ENCODE assay signal across 28 cellular contexts in genomic region chr21:34080693-34081092, GRCh38. TPM values are rescaled to one million over a fixed set of nuclear protein-coding genes. Genes with fewer than 3 reads are reported as not detected.
DNase-seq lines count a peak whose midpoint lies in the region; ATAC-seq and TF ChIP-seq lines count a peak whose summit lies in the region.
"Had no signal": no experiment of that assay in that cellular context is flagged by ENCODE, and none has a peak within 500 bp of the region (broad histone marks: within the 10 kb centered on the region; RNA-seq: fewer than 3 reads in every experiment).

No MANE protein-coding gene starts in this region.

- H3K27me3 Mint-ChIP-seq in activated CD4-positive, alpha-beta T cell treated with anti-CD3 and anti-CD28 coated beads, Interleukin-2, amount 10 ng/mL, durations not matched to agents 24 days and 14 days, result no peaks in the 10 kb centered on the region
- H3K27me3 Mint-ChIP-seq in activated T-helper 17 cell treated with anti-CD3 and anti-CD28 coated beads, Interleukin-2, amount 50 U/mL, for 72 hours, result no peaks in the 10 kb centered on the region
- no peaks in the 10 kb centered on the region for H3K27me3 Mint-ChIP-seq in natural killer cell (ENCODE audit: low read depth in 2 of 2)
- H3K27me3 Mint-ChIP-seq: brain, T-cell had no signal

- no peak overlapping the region for H3K27ac Mint-ChIP-seq in activated CD4-positive, alpha-beta T cell treated with anti-CD3 and anti-CD28 coated beads, Interleukin-2, amount 10 ng/mL, durations not matched to agents 24 days and 14 days
- H3K27ac Mint-ChIP-seq in activated T-helper 17 cell treated with anti-CD3 and anti-CD28 coated beads, Interleukin-2, amount 50 U/mL, for 72 hours, result peak overlapping the region; percentile 74
- H3K27ac Mint-ChIP-seq in natural killer cell, result no peak overlapping the region
- H3K27ac Mint-ChIP-seq: T-cell had no signal

- intact Hi-C loops in activated CD4-positive, alpha-beta T cell treated with anti-CD3 and anti-CD28 coated beads, Interleukin-2, amount 10 ng/mL, durations not matched to agents 24 days and 14 days (cut with micrococcal nuclease), result no loop called here
- intact Hi-C loops in natural killer cell (cut with micrococcal nuclease), result no loop called here

- no peak for ATAC-seq in activated T-helper 17 cell treated with anti-CD3 and anti-CD28 coated beads, Interleukin-2, amount 50 U/mL, for 72 hours (replicated peaks)
- ATAC-seq in natural killer cell, result no peak
- ATAC-seq in activated CD4-positive, CD25-positive, alpha-beta regulatory T cell treated with anti-CD3 and anti-CD28 coated beads, Interleukin-2, amount 50 U/mL, for 24 hours, result no peak
- ATAC-seq: A549, K562, T-cell had no signal

- peak overlapping the region; percentile 68 for H3K4me3 Mint-ChIP-seq in activated CD4-positive, alpha-beta T cell treated with anti-CD3 and anti-CD28 coated beads, Interleukin-2, amount 10 ng/mL, durations not matched to agents 24 days and 14 days
- peak overlapping the region; percentile 98 for H3K4me3 Mint-ChIP-seq in activated T-helper 17 cell treated with anti-CD3 and anti-CD28 coated beads, Interleukin-2, amount 50 U/mL, for 72 hours
- H3K4me3 Mint-ChIP-seq in natural killer cell, result peak overlapping the region; percentile 62

- no peak for DNase-seq in activated CD4-positive, alpha-beta T cell treated with anti-CD3 and anti-CD28 coated beads, Interleukin-2, amount 10 ng/mL, durations not matched to agents 24 days and 14 days
- DNase-seq in activated CD4-positive, alpha-beta T cell treated with anti-CD3 and anti-CD28 coated beads for 48 hours, result no peak
- peak; percentile 17 for DNase-seq in EL
- no peak for DNase-seq in natural killer cell
- no peak for DNase-seq in stimulated activated CD4-positive, alpha-beta T cell treated with anti-CD3 and anti-CD28 coated beads, Interleukin-4, amount 100 ng/mL, for 1 hour
- DNase-seq in CD1c-positive myeloid dendritic cell (ENCODE audit: extremely low spot score), result no peak
- DNase-seq: activated CD4-positive, alpha-beta T cell treated with anti-CD3 and anti-CD28 coated beads, Interleukin-2, amount 50 U/mL, for 1 hour; activated effector memory CD4-positive, alpha-beta T cell treated with Interleukin-2 at 50 U/mL for 16 hours; AML-193; DMS153; GDM1; H7; left ventricle myocardium inferior; MM.1S; NCI-H1417 treated with DMSO at 0.1 percent for 48 hours; NCI-H2081; NCI-H2227 treated with DMSO at 0.1 percent for 48 hours; NCI-H69; occipital lobe; Peyer's patch; SIG-M5; stimulated activated naive CD4-positive, alpha-beta T cell treated with Interleukin-2 at 50 U/mL for 16 hours; T-cell had no signal

- H3K36me3 Mint-ChIP-seq in activated CD4-positive, alpha-beta T cell treated with anti-CD3 and anti-CD28 coated beads, Interleukin-2, amount 10 ng/mL, durations not matched to agents 24 days and 14 days (ENCODE audit: low read depth), result peaks cover 86% of the 10 kb centered on the region
- H3K36me3 Mint-ChIP-seq in activated T-helper 17 cell treated with anti-CD3 and anti-CD28 coated beads, Interleukin-2, amount 50 U/mL, for 72 hours (ENCODE audit: low read depth), result no peaks in the 10 kb centered on the region
- H3K36me3 Mint-ChIP-seq in natural killer cell, result no peaks in the 10 kb centered on the region

- TF ChIP-seq CTCF in natural killer cell (IDR thresholded peaks at IDR 0.05), result no peak

- H3K4me1 Mint-ChIP-seq in activated CD4-positive, alpha-beta T cell treated with anti-CD3 and anti-CD28 coated beads, Interleukin-2, amount 10 ng/mL, durations not matched to agents 24 days and 14 days, result peaks cover 84% of the 10 kb centered on the region
- peaks cover 83% of the 10 kb centered on the region for H3K4me1 Mint-ChIP-seq in activated T-helper 17 cell treated with anti-CD3 and anti-CD28 coated beads, Interleukin-2, amount 50 U/mL, for 72 hours
- peaks cover 85 to 86% of the 10 kb centered on the region in 2 donors for H3K4me1 Mint-ChIP-seq in natural killer cell

- H3K9me3 Mint-ChIP-seq in activated CD4-positive, alpha-beta T cell treated with anti-CD3 and anti-CD28 coated beads, Interleukin-2, amount 10 ng/mL, durations not matched to agents 24 days and 14 days, result no peaks in the 10 kb centered on the region
- H3K9me3 Mint-ChIP-seq in activated T-helper 17 cell treated with anti-CD3 and anti-CD28 coated beads, Interleukin-2, amount 50 U/mL, for 72 hours, result no peaks in the 10 kb centered on the region
- H3K9me3 Mint-ChIP-seq in natural killer cell, result no peaks in the 10 kb centered on the region
- H3K9me3 Mint-ChIP-seq: brain, T-cell had no signal

RNA-seq across cellular contexts. Expression of gene MRPS6, which starts 7.3 kb away (rescaled TPM):
- 151 and 154 TPM in 2 replicates for total RNA-seq in activated CD4-positive, alpha-beta T cell treated with anti-CD3 and anti-CD28 coated beads, Interleukin-2, amount 10 ng/mL, durations not matched to agents 24 days and 14 days
- total RNA-seq in activated T-helper 17 cell treated with anti-CD3 and anti-CD28 coated beads, Interleukin-2, amount 50 U/mL, for 72 hours, result 100 to 1,000 TPM; 131 to 141 TPM
- total RNA-seq in natural killer cell, result 10 to 100 TPM; 42.7 to 54.5 (median 44.3) TPM

RNA-seq across cellular contexts. Expression of gene SLC5A3, which starts 7.3 kb away (rescaled TPM):
- 52.8 and 55.4 TPM in 2 replicates for total RNA-seq in activated CD4-positive, alpha-beta T cell treated with anti-CD3 and anti-CD28 coated beads, Interleukin-2, amount 10 ng/mL, durations not matched to agents 24 days and 14 days
- 10 to 100 TPM; 35.5 to 72.2 TPM for total RNA-seq in activated T-helper 17 cell treated with anti-CD3 and anti-CD28 coated beads, Interleukin-2, amount 50 U/mL, for 72 hours
- 10 to 100 TPM; 14.5 to 25.1 (median 17.9) TPM for total RNA-seq in natural killer cell
